Comparison of ENCODE assay signal across 30 cellular contexts in the genomic region with DNA sequence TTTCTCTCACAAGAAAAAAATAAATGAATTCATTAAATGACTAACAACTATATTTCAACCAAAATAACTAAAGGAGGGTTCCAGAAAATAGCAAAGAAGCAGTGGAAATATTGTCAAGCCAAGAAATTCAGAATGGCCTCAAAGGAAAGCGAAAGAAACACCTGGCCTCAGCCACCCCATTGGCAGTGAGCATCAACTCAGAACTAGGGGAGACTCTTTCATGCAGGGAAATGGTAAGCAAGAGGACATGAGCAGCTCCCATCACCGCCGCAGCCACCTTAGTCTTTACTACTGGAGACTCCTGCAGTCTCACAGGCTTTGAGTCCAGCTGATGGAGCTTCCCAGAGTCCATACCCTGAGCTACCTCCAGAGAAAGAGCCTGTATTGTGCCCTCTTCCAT.
"Had no signal": no experiment of that assay in that cellular context is flagged by ENCODE, and none has a peak within 500 bp of the region (broad histone marks: within the 10 kb centered on the region; RNA-seq: fewer than 3 reads in every experiment).

No MANE protein-coding gene starts in this region.

- H3K27ac ChIP-seq: neural progenitor cell, neutrophil, ovary, parathyroid adenoma, psoas muscle, right lobe of liver, sigmoid colon, suprapubic skin, testis, tibial artery, transverse colon, vagina had no signal

- H3K36me3 Mint-ChIP-seq: neural progenitor cell; stimulated activated memory B cell treated with anti-CD40 and anti-IgM and Interleukin-4, amounts not matched to agents 10 μg/mL and 1 μg/mL and 100 μg/mL, for 72 hours had no signal

- H3K4me1 Mint-ChIP-seq: naive B cell; natural killer cell; nephron; neural progenitor cell; stimulated activated memory B cell treated with anti-CD40 and anti-IgM and Interleukin-4, amounts not matched to agents 10 μg/mL and 1 μg/mL and 100 μg/mL, for 72 hours; stimulated activated naive CD8-positive, alpha-beta T cell treated with anti-CD3 and anti-CD28 coated beads, Interleukin-15, amount 100 ng/mL, for 72 hours had no signal

- ATAC-seq: natural killer cell; psoas muscle; right cardiac atrium; right lobe of liver; stimulated activated naive CD8-positive, alpha-beta T cell treated with anti-CD3 and anti-CD28 coated beads, Interleukin-15, amount 100 ng/mL, for 72 hours; stimulated activated naive CD8-positive, alpha-beta T cell treated with anti-CD3 and anti-CD28 coated beads, Interleukin-15, Interleukin-2, amounts not matched to agents 100 U/mL and 50 U/mL, for 24 hours had no signal

- H3K4me1 ChIP-seq: neural progenitor cell, parathyroid adenoma, psoas muscle, right lobe of liver, sigmoid colon, suprapubic skin, testis, tibial artery, transverse colon, vagina had no signal

- H3K36me3 ChIP-seq: neural progenitor cell, neutrophil, ovary, right lobe of liver, sigmoid colon, suprapubic skin, tibial artery, transverse colon, vagina had no signal

- H3K4me3 ChIP-seq: neural progenitor cell, ovary, psoas muscle, right lobe of liver, sigmoid colon, suprapubic skin, testis, tibial artery, transverse colon, vagina had no signal

- H3K4me3 Mint-ChIP-seq: naive B cell; natural killer cell; nephron; neural progenitor cell; stimulated activated memory B cell treated with anti-CD40 and anti-IgM and Interleukin-4, amounts not matched to agents 10 μg/mL and 1 μg/mL and 100 μg/mL, for 72 hours; stimulated activated naive CD8-positive, alpha-beta T cell treated with anti-CD3 and anti-CD28 coated beads, Interleukin-15, amount 100 ng/mL, for 72 hours; type B pancreatic cell had no signal

- H3K79me2 ChIP-seq: parathyroid adenoma had no signal

- DNase-seq: naive B cell; natural killer cell; nucleus accumbens; ovary; posterior cingulate gyrus; psoas muscle; right cardiac atrium; right lobe of liver; sigmoid colon; small intestine; stimulated activated CD4-positive, alpha-beta T cell treated with anti-CD3 and anti-CD28 coated beads, Interleukin-15, amount 100 ng/mL, for 24 hours; stimulated activated CD4-positive, alpha-beta T cell treated with anti-CD3 and anti-CD28 coated beads, Interleukin-2, amount 100 ng/mL, for 24 hours; stimulated activated CD4-positive, alpha-beta T cell treated with anti-CD3 and anti-CD28 coated beads, Interleukin-2, amount 100 ng/mL, for 48 hours; stimulated activated CD4-positive, alpha-beta T cell treated with anti-CD3 and anti-CD28 coated beads, Interleukin-4, amount 100 ng/mL, for 24 hours; stimulated activated naive CD4-positive, alpha-beta T cell; stimulated activated naive CD8-positive, alpha-beta T cell treated with anti-CD3 and anti-CD28 coated beads, Interleukin-15, amount 100 ng/mL, for 72 hours; stimulated activated naive CD8-positive, alpha-beta T cell treated with anti-CD3 and anti-CD28 coated beads, Interleukin-15, Interleukin-2, amounts not matched to agents 100 U/mL and 50 U/mL, for 24 hours; substantia nigra; testis; tibial artery; transverse colon had no signal

- H3K4me2 ChIP-seq: neural progenitor cell had no signal

- H2AFZ ChIP-seq: neural progenitor cell, parathyroid adenoma had no signal

- H3K9me3 ChIP-seq: ovary, psoas muscle, right lobe of liver, testis, vagina had no signal

- H3K27me3 Mint-ChIP-seq: progenitor cell of endocrine pancreas; stimulated activated naive CD8-positive, alpha-beta T cell treated with anti-CD3 and anti-CD28 coated beads, Interleukin-15, amount 100 ng/mL, for 72 hours had no signal

- H3K27me3 ChIP-seq: neural progenitor cell, neutrophil, ovary, right lobe of liver, sigmoid colon, suprapubic skin, testis, tibial artery, transverse colon, vagina had no signal

- H3K27ac Mint-ChIP-seq: naive B cell; natural killer cell; nephron; neural progenitor cell; progenitor cell of endocrine pancreas; stimulated activated memory B cell treated with anti-CD40 and anti-IgM and Interleukin-4, amounts not matched to agents 10 μg/mL and 1 μg/mL and 100 μg/mL, for 72 hours; stimulated activated naive CD8-positive, alpha-beta T cell treated with anti-CD3 and anti-CD28 coated beads, Interleukin-15, amount 100 ng/mL, for 72 hours; type B pancreatic cell had no signal

- H3K9ac ChIP-seq: neural progenitor cell, parathyroid adenoma had no signal
